20 cellular contexts compared by ENCODE assay signal in the genomic region with DNA sequence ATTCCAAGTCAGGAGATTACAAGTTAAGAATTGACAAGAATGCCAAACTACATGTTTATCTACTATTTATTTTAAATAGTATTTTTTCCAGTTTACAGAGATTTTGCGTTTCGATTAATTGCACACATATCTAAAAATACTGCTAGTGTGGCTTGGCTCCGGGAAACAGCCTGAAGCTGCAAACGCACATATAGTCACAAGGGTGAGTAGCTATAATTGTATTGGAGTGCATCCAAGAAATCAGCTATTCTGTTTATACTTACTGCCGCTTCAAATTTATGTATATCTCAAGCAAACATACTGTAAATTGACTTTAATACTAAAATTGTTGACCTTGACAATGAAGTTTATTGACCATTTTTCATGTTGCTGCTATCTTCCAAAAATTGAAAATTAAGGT.
DNase-seq lines count a peak whose midpoint lies in the region; ATAC-seq and TF ChIP-seq lines count a peak whose summit lies in the region.
"Had no signal": no experiment of that assay in that cellular context is flagged by ENCODE, and none has a peak within 500 bp of the region (broad histone marks: within the 10 kb centered on the region; RNA-seq: fewer than 3 reads in every experiment).

No MANE protein-coding gene starts in this region.

- H3K27me3 ChIP-seq in gastroesophageal sphincter (no peaks in the 10 kb centered on the region), prostate gland (replicated peaks; ENCODE audit: insufficient read depth) (no peaks in the 10 kb centered on the region)
- H3K27me3 ChIP-seq: esophagus muscularis mucosa, hepatocyte, right atrium auricular region had no signal

- no peak overlapping the region for H3K27ac ChIP-seq in gastroesophageal sphincter
- H3K27ac ChIP-seq in prostate gland, result no peak overlapping the region
- H3K27ac ChIP-seq: esophagus muscularis mucosa, hepatocyte, right atrium auricular region had no signal

- TF ChIP-seq CTCF in gastroesophageal sphincter (IDR thresholded peaks at IDR 0.05) (no peak), prostate gland (IDR thresholded peaks at IDR 0.05) (no peak)

- H3K4me1 ChIP-seq in gastroesophageal sphincter, result no peaks in the 10 kb centered on the region
- H3K4me1 ChIP-seq in prostate gland (replicated peaks), result no peaks in the 10 kb centered on the region
- H3K4me1 ChIP-seq: esophagus muscularis mucosa, right atrium auricular region had no signal

- H3K36me3 ChIP-seq in gastroesophageal sphincter (no peaks in the 10 kb centered on the region), prostate gland (no peaks in the 10 kb centered on the region)
- H3K36me3 ChIP-seq: esophagus muscularis mucosa, right atrium auricular region, WERI-Rb-1 had no signal

- no peak for TF ChIP-seq EP300 in gastroesophageal sphincter (IDR thresholded peaks at IDR 0.05)

- WGBS in gastroesophageal sphincter (ENCODE audit: low coverage in 1 of 2), 2 donors, result 15 to 22% methylated on average over 5 of the region's 5 CpGs
- WGBS in prostate gland, result 20% methylated on average over 5 of the region's 5 CpGs

- TF ChIP-seq POLR2A in gastroesophageal sphincter (IDR thresholded peaks at IDR 0.05), result no peak
- TF ChIP-seq POLR2A in prostate gland (IDR thresholded peaks at IDR 0.05), result no peak

- ATAC-seq in gastroesophageal sphincter (no peak), HG02840 (IDR thresholded peaks at IDR 0.05; ENCODE audit: low FRiP score, unreplicated experiment) (no peak)
- ATAC-seq: activated CD8-positive, alpha-beta T cell treated with anti-CD3 and anti-CD28 coated beads, Interleukin-2, amount 10 ng/mL, durations not matched to agents 7 days and 5 days; activated T-helper 17 cell treated with anti-CD3 and anti-CD28 coated beads, Interleukin-2, amount 50 U/mL, for 72 hours had no signal

- DNase-seq in DMS53 treated with DMSO at 0.1 percent for 48 hours (lab: John Stamatoyannopoulos, UW; ENCODE audit: unreplicated experiment) (peak; percentile 11), NCI-H1436 (lab: John Stamatoyannopoulos, UW) (peak; percentile 45), OCI-M1 (lab: John Stamatoyannopoulos, UW) (peak; percentile 22), fibroblast of gingiva (ENCODE audit: low read depth) (peak; percentile 22), NK-92 (lab: John Stamatoyannopoulos, UW; ENCODE audit: unreplicated experiment) (no peak), prostate gland (ENCODE audit: low spot score) (no peak)
- DNase-seq: activated CD8-positive, alpha-beta T cell treated with anti-CD3 and anti-CD28 coated beads, Interleukin-2, amount 10 ng/mL, durations not matched to agents 7 days and 5 days; anterior cingulate cortex; Calu3; KBM-7; midbrain; NCI-H2171; SW 1271; WERI-Rb-1 had no signal

- intact Hi-C loops in prostate gland (cut with DNase I), result no loop called here

- H3K4me3 ChIP-seq in gastroesophageal sphincter (no peak overlapping the region), prostate gland (no peak overlapping the region)
- H3K4me3 ChIP-seq: esophagus muscularis mucosa, hepatocyte, right atrium auricular region had no signal

- no peaks in the 10 kb centered on the region for H3K9me3 ChIP-seq in gastroesophageal sphincter
- no peaks in the 10 kb centered on the region for H3K9me3 ChIP-seq in prostate gland
- H3K9me3 ChIP-seq: esophagus muscularis mucosa, right atrium auricular region had no signal

Comparison
In these comparisons a context has a peak if more than half of its experiments do, and no peak if none do; other contexts are left out.
1. DNase-seq: peak in DMS53 treated with DMSO at 0.1 percent for 48 hours (single experiment), NCI-H1436 (single experiment), OCI-M1 (single experiment) and fibroblast of gingiva (single experiment); none in NK-92 (single experiment) and prostate gland (single experiment).